1 cellular context compared by ENCODE assay signal in genomic region chr19:6753178-6754031, GRCh38.
TF ChIP-seq lines count a peak whose summit lies in the region.

No MANE protein-coding gene starts in this region.

TF ChIP-seq in HepG2, 621 proteins besides CTCF, POLR2A, EP300 and RAD21 (continued from another document and continues in another):
- TF ChIP-seq ZNF704 (CRISPR knock-in tag; IDR thresholded peaks at IDR 0.05; ENCODE audit: borderline replicate concordance) (0 out of 2 replicates have a peak, but pooled peaks have one; percentile 66), ZFP36L2 (CRISPR knock-in tag; IDR thresholded peaks at IDR 0.05) (no peak), ZFP91 (CRISPR knock-in tag; IDR thresholded peaks at IDR 0.05; ENCODE audit: borderline replicate concordance) (peak; percentile 96), ZNF513 (CRISPR knock-in tag; conservative IDR thresholded peaks at IDR 0.05) (no peak), ZNF232 (CRISPR knock-in tag; IDR thresholded peaks at IDR 0.05; ENCODE audit: borderline replicate concordance) (no peak), ZNF616 (CRISPR knock-in tag; IDR thresholded peaks at IDR 0.05; ENCODE audit: low read depth) (no peak), ATRX (CRISPR knock-in tag; IDR thresholded peaks at IDR 0.05; ENCODE audit: borderline replicate concordance) (no peak), GPN1 (CRISPR knock-in tag; IDR thresholded peaks at IDR 0.05; ENCODE audit: borderline replicate concordance) (no peak), SSRP1 (CRISPR knock-in tag; IDR thresholded peaks at IDR 0.05) (peak; percentile 75; the same call in 1 of the 2 replicates), ZNF33B (CRISPR knock-in tag; IDR thresholded peaks at IDR 0.05) (peak; percentile 76; the same call in 1 of the 2 replicates), ZFAT (CRISPR knock-in tag; conservative IDR thresholded peaks at IDR 0.05) (no peak), ZFY (CRISPR knock-in tag; IDR thresholded peaks at IDR 0.05) (peak; percentile 54; the same call in 1 of the 2 replicates), ADNP (CRISPR knock-in tag; IDR thresholded peaks at IDR 0.05) (no peak), ZNF652 (CRISPR knock-in tag; IDR thresholded peaks at IDR 0.05; ENCODE audit: borderline replicate concordance, low read depth) (peak; percentile 42; the same call in 1 of the 2 replicates), ZNF589 (CRISPR knock-in tag; conservative IDR thresholded peaks at IDR 0.05) (no peak; the same call in none of the 2 replicates), AGO2 (optimal IDR thresholded peaks at IDR 0.05; ENCODE audit: low read depth, low read length) (no peak), ZKSCAN8 (CRISPR knock-in tag; IDR thresholded peaks at IDR 0.05; ENCODE audit: borderline replicate concordance) (no peak), MAX (IDR thresholded peaks at IDR 0.05) (peak; percentile 99), NCOA5 (CRISPR knock-in tag; IDR thresholded peaks at IDR 0.05) (no peak), HIVEP1 (CRISPR knock-in tag; IDR thresholded peaks at IDR 0.05) (0 out of 2 replicates have a peak, but pooled peaks have one; percentile 36), ZSCAN9 (CRISPR knock-in tag; IDR thresholded peaks at IDR 0.05; ENCODE audit: borderline replicate concordance) (peak; percentile 86; the same call in 1 of the 2 replicates), PAWR (CRISPR knock-in tag; IDR thresholded peaks at IDR 0.05; ENCODE audit: borderline replicate concordance) (no peak), ZBTB10 (CRISPR knock-in tag; IDR thresholded peaks at IDR 0.05; ENCODE audit: borderline replicate concordance) (peak; percentile 92), TFDP2 (CRISPR knock-in tag; IDR thresholded peaks at IDR 0.05) (peak; percentile 88), CSRNP1 (CRISPR knock-in tag; IDR thresholded peaks at IDR 0.05) (0 out of 2 replicates have a peak, but pooled peaks have one; percentile 9), POLR2AphosphoS2 (IDR thresholded peaks at IDR 0.05; ENCODE audit: low read depth, low read length) (no peak), ZNF281 (CRISPR knock-in tag; IDR thresholded peaks at IDR 0.05; ENCODE audit: borderline replicate concordance) (peak; percentile 96), HNRNPUL1 (IDR thresholded peaks at IDR 0.05; ENCODE audit: low read depth, low read length) (no peak), CBX2 (IDR thresholded peaks at IDR 0.05; ENCODE audit: low read depth, low read length) (no peak), CBX2 (CRISPR knock-in tag; IDR thresholded peaks at IDR 0.05; ENCODE audit: low read depth) (no peak), ZBTB40 (IDR thresholded peaks at IDR 0.05) (no peak), ZBTB40 (CRISPR knock-in tag; IDR thresholded peaks at IDR 0.05) (no peak)
